ENCODE assay signal across 11 cellular contexts in genomic region chr17:39702901-39703893, GRCh38. TPM values are rescaled to one million over a fixed set of nuclear protein-coding genes. Genes with fewer than 3 reads are reported as not detected.
A peak's percentile ranks its signal among the peaks of the same experiment; 100 is the strongest.
DNase-seq lines count a peak whose midpoint lies in the region; ATAC-seq, FAIRE-seq and TF ChIP-seq lines count a peak whose summit lies in the region.
"Had no signal": no experiment of that assay in that cellular context is flagged by ENCODE, and none has a peak within 500 bp of the region (broad histone marks: within the 10 kb centered on the region; RNA-seq: fewer than 3 reads in every experiment).

No MANE protein-coding gene starts in this region.

- POLR2A ChIA-PET in naive thymus-derived CD4-positive, alpha-beta T cell (lab: Charles Lee): interaction anchor here (0.6 to 2.0 kb wide), 2 partner anchors 16 to 23 kb away, joined by 3 to 7 read pairs; partner anchors contain the start of gene PGAP3

- CTCF ChIA-PET in naive thymus-derived CD4-positive, alpha-beta T cell (lab: Charles Lee): interaction anchor here (2.0 kb wide), 1 partner anchor 16 kb away, joined by 4 read pairs; the partner anchor contains the start of gene PGAP3

- H3K27ac Mint-ChIP-seq in naive thymus-derived CD4-positive, alpha-beta T cell: no peak overlapping the region

- H3K27ac ChIP-seq in right atrium auricular region (peak overlapping the region; percentile 90 to 92), spleen (no peak overlapping the region)
- H3K27ac ChIP-seq in naive thymus-derived CD4-positive, alpha-beta T cell (ENCODE audit: low read depth, low read length): no peak overlapping the region

- ATAC-seq in sciatic nerve: peak; percentile 18
- ATAC-seq in naive thymus-derived CD4-positive, alpha-beta T cell: no peak

- peaks cover 0 to 6% (median 0%) of the 10 kb centered on the region in 5 donors for H3K36me3 Mint-ChIP-seq in naive thymus-derived CD4-positive, alpha-beta T cell

- WGBS in spleen, 5 donors: 73 to 85% (median 79%) methylated on average over 12 of the region's 12 CpGs

- H3K36me3 ChIP-seq in right atrium auricular region (peaks cover 11% of the 10 kb centered on the region), spleen (peaks cover 0 to 7% (median 0%) of the 10 kb centered on the region in 6 donors)
- no peaks in the 10 kb centered on the region for H3K36me3 ChIP-seq in naive thymus-derived CD4-positive, alpha-beta T cell (ENCODE audit: control insufficient read depth in 2 of 3, insufficient read depth in 3 of 3, low read length in 3 of 3)

- H3K4me1 Mint-ChIP-seq in naive thymus-derived CD4-positive, alpha-beta T cell: peaks cover 17 to 41% (median 27%) of the 10 kb centered on the region in 7 donors

- intact Hi-C loops in sciatic nerve (cut with DNase I): no loop called here
- intact Hi-C loops in spleen (cut with DNase I; ENCODE audit: low total_unique reads): no loop called here
- intact Hi-C loops in naive thymus-derived CD4-positive, alpha-beta T cell (cut with micrococcal nuclease): no loop called here

- H3K9me3 ChIP-seq in right atrium auricular region (no peaks in the 10 kb centered on the region), spleen (no peaks in the 10 kb centered on the region)
- H3K9me3 ChIP-seq in naive thymus-derived CD4-positive, alpha-beta T cell (ENCODE audit: control insufficient read depth in 2 of 3, low read length in 3 of 3): no peaks in the 10 kb centered on the region

- FAIRE-seq in GM18507 (lab: Jason Lieb, UNC) (peak; percentile 70), RCC 7860 (lab: Jason Lieb, UNC) (no peak)

- TF ChIP-seq CTCF in right atrium auricular region (IDR thresholded peaks at IDR 0.05) (no peak), spleen (IDR thresholded peaks at IDR 0.05 in 8 of 11, conservative IDR thresholded peaks at IDR 0.05 in 3 of 11) (no peak)

- H3K4me3 ChIP-seq in right atrium auricular region (no peak overlapping the region), spleen (no peak overlapping the region)
- H3K4me3 ChIP-seq in naive thymus-derived CD4-positive, alpha-beta T cell (ENCODE audit: low read length): no peak overlapping the region

- H3K4me1 ChIP-seq in right atrium auricular region (peaks cover 0 to 74% of the 10 kb centered on the region in 2 donors), spleen (peaks cover 0 to 32% (median 8%) of the 10 kb centered on the region in 6 donors)
- H3K4me1 ChIP-seq in naive thymus-derived CD4-positive, alpha-beta T cell (ENCODE audit: control insufficient read depth in 2 of 2, insufficient read depth in 2 of 2, low read length in 2 of 2): peaks cover 7 to 16% of the 10 kb centered on the region in 2 donors

- H3K27me3 Mint-ChIP-seq in naive thymus-derived CD4-positive, alpha-beta T cell: peaks cover 24 to 42% (median 28%) of the 10 kb centered on the region in 5 donors

- DNase-seq in GM18507 (ENCODE audit: extremely low spot score, insufficient read length, low read depth) (no peak), NCI-H460 (ENCODE audit: extremely low read depth, low read depth) (peak; percentile 22), right atrium auricular region (ENCODE audit: low spot score) (no peak), sciatic nerve (ENCODE audit: low spot score) (no peak), spleen (no peak), RCC 7860 (ENCODE audit: low spot score) (no peak), NCI-H82 (lab: John Stamatoyannopoulos, UW) (no peak)
- DNase-seq in naive thymus-derived CD4-positive, alpha-beta T cell: no peak
- DNase-seq: DMS79 treated with DMSO at 0.1 percent for 48 hours; NCI-H1417 treated with DMSO at 0.1 percent for 48 hours; stimulated activated CD4-positive, alpha-beta T cell treated with anti-CD3 and anti-CD28 coated beads, Interleukin-15, amount 100 ng/mL, for 24 hours had no signal

- peaks cover 0 to 2% (median 0%) of the 10 kb centered on the region in 11 donors for H3K9me3 Mint-ChIP-seq in naive thymus-derived CD4-positive, alpha-beta T cell

- H3K27me3 ChIP-seq in right atrium auricular region (no peaks in the 10 kb centered on the region), spleen (replicated peaks in 1 of 7) (peaks cover 0 to 40% (median 24%) of the 10 kb centered on the region in 7 donors)
- peaks cover 3 to 14% of the 10 kb centered on the region in 2 donors for H3K27me3 ChIP-seq in naive thymus-derived CD4-positive, alpha-beta T cell (ENCODE audit: control insufficient read depth in 2 of 2, insufficient read depth in 2 of 2, low read length in 2 of 2)

- TF ChIP-seq POLR2A in spleen (IDR thresholded peaks at IDR 0.05): no peak

- no peak overlapping the region for H3K4me3 Mint-ChIP-seq in naive thymus-derived CD4-positive, alpha-beta T cell

RNA-seq across cellular contexts. Expression of gene ERBB2, which starts 3.3 kb away (rescaled TPM):
- 15.7 and 17.4 TPM in 2 replicates for total RNA-seq in NCI-H460 (2014; rRNA removed; shearing (Covaris generic))
- 22.6 and 32.9 TPM in 2 replicates for polyA plus RNA-seq in NCI-H460 (2014; cell fraction: nucleus; rRNA removed)
- 10 to 100 TPM; 73.5 to 85.5 TPM for total RNA-seq in right atrium auricular region
- 131 TPM for total RNA-seq in sciatic nerve
- 10 to 100 TPM in 5 of 7 donors, 1 to 10 TPM in 2; 8.5 to 15.9 (median 13.8) TPM for total RNA-seq in spleen
- polyA plus RNA-seq in spleen: 1 to 10 TPM; 3.4 to 6.6 (median 4.3) TPM
- 10 to 100 TPM in 1 of 5 experiments, 1 to 10 TPM in 4; 3.6 to 10.5 (median 6.6) TPM for total RNA-seq in naive thymus-derived CD4-positive, alpha-beta T cell
- 1 to 10 TPM in 1 of 2 donors, under 1 TPM in 1; 0.39 to 2.4 TPM for polyA plus RNA-seq in naive thymus-derived CD4-positive, alpha-beta T cell

RNA-seq across cellular contexts. Expression of gene PGAP3, which starts 15.3 kb away (rescaled TPM):
- 5.3 and 5.8 TPM in 2 replicates for total RNA-seq in NCI-H460 (2014; rRNA removed; shearing (Covaris generic))
- 58.7 and 64.7 TPM in 2 replicates for polyA plus RNA-seq in NCI-H460 (2014; cell fraction: nucleus; rRNA removed)
- total RNA-seq in right atrium auricular region: 10 to 100 TPM; 14.0 to 21.6 TPM
- 16.0 TPM for total RNA-seq in sciatic nerve
- 10 to 100 TPM; 15.5 to 27.4 (median 20.7) TPM for total RNA-seq in spleen
- 10 to 100 TPM; 11.5 to 21.3 (median 18.3) TPM for polyA plus RNA-seq in spleen
- total RNA-seq in naive thymus-derived CD4-positive, alpha-beta T cell: 10 to 100 TPM; 26.3 to 39.9 (median 35.1) TPM
- 10 to 100 TPM; 13.3 to 20.7 TPM for polyA plus RNA-seq in naive thymus-derived CD4-positive, alpha-beta T cell

RNA-seq across cellular contexts. Expression of gene MIEN1, which starts 27.1 kb away (rescaled TPM):
- total RNA-seq in NCI-H460 (2014; rRNA removed; shearing (Covaris generic)): 72.4 and 79.9 TPM in 2 replicates
- 154 and 182 TPM in 2 replicates for polyA plus RNA-seq in NCI-H460 (2014; cell fraction: nucleus; rRNA removed)
- total RNA-seq in right atrium auricular region (10 to 100 TPM; 77.5 to 77.8 TPM), sciatic nerve (18.5 TPM), spleen (10 to 100 TPM; 28.0 to 58.2 (median 40.5) TPM)
- polyA plus RNA-seq in spleen: 10 to 100 TPM; 60.9 to 85.2 (median 78.7) TPM
- 10 to 100 TPM; 28.7 to 40.1 (median 32.3) TPM for total RNA-seq in naive thymus-derived CD4-positive, alpha-beta T cell
- 10 to 100 TPM; 73.5 to 74.3 TPM for polyA plus RNA-seq in naive thymus-derived CD4-positive, alpha-beta T cell

RNA-seq across cellular contexts. Expression of gene GRB7, which starts 34.5 kb away (rescaled TPM):
- 1.7 TPM in 2 replicates for total RNA-seq in NCI-H460 (2014; rRNA removed; shearing (Covaris generic))
- polyA plus RNA-seq in NCI-H460 (2014; cell fraction: nucleus; rRNA removed): 3.6 and 4.9 TPM in 2 replicates
- total RNA-seq in right atrium auricular region: 1 to 10 TPM; 3.4 to 5.8 TPM
- 1.6 TPM for total RNA-seq in sciatic nerve
- 1 to 10 TPM in 2 of 7 donors, under 1 TPM in 4, not detected in 1; 0.51 to 1.9 (median 0.66) TPM for total RNA-seq in spleen
- under 1 TPM; 0.04 to 0.19 (median 0.14) TPM for polyA plus RNA-seq in spleen
- total RNA-seq in naive thymus-derived CD4-positive, alpha-beta T cell: under 1 TPM in 1 of 5 experiments, not detected in 4; 0.99 TPM
- not detected for polyA plus RNA-seq in naive thymus-derived CD4-positive, alpha-beta T cell

RNA-seq across cellular contexts. Expression of gene PNMT, which starts 34.9 kb away (rescaled TPM):
- total RNA-seq in NCI-H460 (2014; rRNA removed; shearing (Covaris generic)): not detected in 2 replicates
- not detected in 2 replicates for polyA plus RNA-seq in NCI-H460 (2014; cell fraction: nucleus; rRNA removed)
- 10 to 100 TPM; 14.9 to 26.2 TPM for total RNA-seq in right atrium auricular region
- total RNA-seq in sciatic nerve: 1.3 TPM
- 1 to 10 TPM in 1 of 7 donors, under 1 TPM in 2, not detected in 4; 0.47 to 2.4 (median 0.51) TPM for total RNA-seq in spleen
- under 1 TPM; 0.28 to 0.93 (median 0.80) TPM for polyA plus RNA-seq in spleen
- under 1 TPM in 4 of 5 experiments, not detected in 1; 0.42 to 0.89 (median 0.50) TPM for total RNA-seq in naive thymus-derived CD4-positive, alpha-beta T cell
- polyA plus RNA-seq in naive thymus-derived CD4-positive, alpha-beta T cell: under 1 TPM; 0.36 to 0.48 TPM

Comparison
In these comparisons a context has a peak if more than half of its experiments do, and no peak if none do; other contexts are left out.
1. H3K27ac ChIP-seq: peak in right atrium auricular region (2 of 2); none in spleen (0 of 8) and naive thymus-derived CD4-positive, alpha-beta T cell (single experiment).